21 cellular contexts compared by ENCODE assay signal in the genomic region with DNA sequence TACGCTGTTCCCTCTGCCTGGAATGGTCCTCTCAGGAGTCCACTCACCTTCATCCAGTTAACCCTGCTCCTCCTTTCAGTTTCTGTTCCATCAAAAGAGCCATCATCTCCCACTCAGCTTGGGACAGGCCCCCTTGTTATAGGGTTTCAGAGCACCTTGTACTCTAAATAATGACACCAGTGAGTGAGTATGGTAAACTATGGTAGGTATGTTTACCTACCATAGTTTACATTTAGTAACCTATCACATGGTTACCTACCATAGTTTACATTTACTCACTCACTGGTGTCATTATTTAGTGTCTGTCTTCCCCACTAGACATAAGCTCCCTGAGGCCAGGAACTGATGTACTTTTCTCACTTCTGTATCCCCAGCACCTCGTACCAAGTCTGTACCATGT.
A peak's percentile ranks its signal among the peaks of the same experiment; 100 is the strongest.
DNase-seq lines count a peak whose midpoint lies in the region; ATAC-seq and TF ChIP-seq lines count a peak whose summit lies in the region.
"Had no signal": no experiment of that assay in that cellular context is flagged by ENCODE, and none has a peak within 500 bp of the region (broad histone marks: within the 10 kb centered on the region; RNA-seq: fewer than 3 reads in every experiment).

No MANE protein-coding gene starts in this region.

- no peak overlapping the region for H3K18ac ChIP-seq in H9 (ENCODE audit: insufficient read length, low read depth, low read length)

- H3K23me2 ChIP-seq in H9 (ENCODE audit: insufficient read length, low read depth, low read length, poor library complexity, severe bottlenecking) = no peaks in the 10 kb centered on the region

- no peak overlapping the region for H3K4ac ChIP-seq in H9 (ENCODE audit: low read depth, low read length)

- H2AK5ac ChIP-seq in H9 (ENCODE audit: insufficient read length, low read length) = no peak overlapping the region

- H3K4me1 Mint-ChIP-seq in H9 = peaks cover 54 to 66% of the 10 kb centered on the region in 2 experiments
- H3K4me1 Mint-ChIP-seq: CD8-positive, alpha-beta memory T cell had no signal

- no peak overlapping the region for H2BK120ac ChIP-seq in H9 (ENCODE audit: low read depth, low read length, poor library complexity, severe bottlenecking)

- H4K20me1 ChIP-seq in H9 (ENCODE audit: control insufficient read depth, insufficient read depth, insufficient read length) = no peaks in the 10 kb centered on the region
- H4K20me1 ChIP-seq: BLaER1 had no signal

- H3K4me3 ChIP-seq in adipocyte (ENCODE audit: low read length) = peak overlapping the region; percentile 22
- no peak overlapping the region for H3K4me3 ChIP-seq in neutrophil (ENCODE audit: low read depth in 1 of 2, low read length in 1 of 2)
- H3K4me3 ChIP-seq in subcutaneous abdominal adipose tissue (ENCODE audit: low read depth in 1 of 5, low read length in 5 of 5) = no peak overlapping the region
- H3K4me3 ChIP-seq: BLaER1, GM12878, GM23248, HAP-1 had no signal

- peaks cover 20% of the 10 kb centered on the region for H3K4me1 ChIP-seq in H9 (ENCODE audit: insufficient read depth, low read length)
- H3K4me1 ChIP-seq in adipocyte (ENCODE audit: control insufficient read depth, insufficient read depth, low read length) = peaks cover 47% of the 10 kb centered on the region
- peaks cover 84 to 87% of the 10 kb centered on the region in 2 experiments for H3K4me1 ChIP-seq in neutrophil (ENCODE audit: control insufficient read depth in 1 of 2, insufficient read depth in 1 of 2, low read depth in 1 of 2, low read length in 1 of 2)
- peaks cover 2 to 32% (median 31%) of the 10 kb centered on the region in 5 donors for H3K4me1 ChIP-seq in subcutaneous abdominal adipose tissue (ENCODE audit: control insufficient read depth in 5 of 5, insufficient read depth in 5 of 5, low read length in 5 of 5)
- H3K4me1 ChIP-seq: HAP-1 had no signal

- no peak overlapping the region for H3K23ac ChIP-seq in H9 (ENCODE audit: insufficient read length, low read depth, low read length)

- H2AFZ ChIP-seq in H9 (ENCODE audit: low read length) = no peak overlapping the region
- H2AFZ ChIP-seq: GM23248 had no signal

- no peaks in the 10 kb centered on the region; a peak in 1 of 5 replicates for H3K9me3 Mint-ChIP-seq in H9
- H3K9me3 Mint-ChIP-seq: CD4-positive, alpha-beta T cell; CD8-positive, alpha-beta memory T cell had no signal

- H4K91ac ChIP-seq in H9 (ENCODE audit: insufficient read length, low read depth, low read length) = no peak overlapping the region

- no peaks in the 10 kb centered on the region for H3K9me3 ChIP-seq in H9 (ENCODE audit: control insufficient read depth, low read depth, low read length)
- no peaks in the 10 kb centered on the region for H3K9me3 ChIP-seq in adipocyte (ENCODE audit: control insufficient read depth, low read length)
- H3K9me3 ChIP-seq in neutrophil = no peaks in the 10 kb centered on the region
- H3K9me3 ChIP-seq in subcutaneous abdominal adipose tissue (ENCODE audit: control insufficient read depth in 5 of 5, low read length in 5 of 5) = no peaks in the 10 kb centered on the region
- H3K9me3 ChIP-seq: BLaER1, HAP-1 had no signal

- H2BK20ac ChIP-seq in H9 (ENCODE audit: low read depth, low read length, poor library complexity, severe bottlenecking) = no peak overlapping the region

- H4K5ac ChIP-seq in H9 (ENCODE audit: insufficient read length, low read depth, low read length) = no peak overlapping the region

- H3K9ac ChIP-seq in H9 (ENCODE audit: extremely low read depth, insufficient read length, low read length) (no peak overlapping the region), adipocyte (ENCODE audit: low read length) (no peak overlapping the region), subcutaneous abdominal adipose tissue (ENCODE audit: low read length in 5 of 5) (no peak overlapping the region)
- H3K9ac ChIP-seq: BLaER1, GM23248 had no signal

- WGBS in H9 (ENCODE audit: extremely low coverage, insufficient read length, low lambda C conversion rate) = no CpG with 5 or more reads among the region's 2 CpGs

- ATAC-seq in GM21576 (IDR thresholded peaks at IDR 0.05; ENCODE audit: unreplicated experiment) (no peak), GM21381 (IDR thresholded peaks at IDR 0.05; ENCODE audit: unreplicated experiment) (no peak), HG03469 (IDR thresholded peaks at IDR 0.05; ENCODE audit: unreplicated experiment) (no peak)
- ATAC-seq: GM12878 had no signal

- H3T11ph ChIP-seq in H9 (ENCODE audit: low read length) = no peak overlapping the region

- no peak overlapping the region for H4K8ac ChIP-seq in H9 (replicated peaks; ENCODE audit: insufficient read length, low read depth, low read length)

- H3K27ac ChIP-seq in H9 (ENCODE audit: insufficient read length, low read depth, low read length) = no peak overlapping the region
- peak overlapping the region; percentile 70 for H3K27ac ChIP-seq in neutrophil
- peak overlapping the region; percentile 68 for H3K27ac ChIP-seq in subcutaneous abdominal adipose tissue (ENCODE audit: low read depth, low read length)
- H3K27ac ChIP-seq: BLaER1, C4-2B, GM23248 had no signal

- H3K27me3 Mint-ChIP-seq in H9 (ENCODE audit: low read depth) = peaks cover 3% of the 10 kb centered on the region; the same call in 1 of the 2 replicates
- H3K27me3 Mint-ChIP-seq: B cell; CD4-positive, alpha-beta T cell had no signal

- DNase-seq in H9 (no peak), adipocyte (ENCODE audit: low read depth) (no peak), GM19240 (ENCODE audit: insufficient read length, low spot score) (no peak)
- DNase-seq: CD4-positive, alpha-beta T cell; CD8-positive, alpha-beta memory T cell; DMS 273 treated with DMSO at 0.1 percent for 48 hours; DMS79; EL; GDM1; HFFc6 had no signal

- no peak overlapping the region for H3K14ac ChIP-seq in H9 (ENCODE audit: insufficient read depth, low read length)

- H3K36me3 ChIP-seq in adipocyte (ENCODE audit: control insufficient read depth, insufficient read depth, low read length, severe bottlenecking) = no peaks in the 10 kb centered on the region
- H3K36me3 ChIP-seq in neutrophil = no peaks in the 10 kb centered on the region
- no peaks in the 10 kb centered on the region for H3K36me3 ChIP-seq in subcutaneous abdominal adipose tissue (ENCODE audit: control insufficient read depth in 5 of 5, insufficient read depth in 5 of 5, low read length in 5 of 5)
- H3K36me3 ChIP-seq: BLaER1, HAP-1 had no signal

- H3K4me2 ChIP-seq in H9 (ENCODE audit: insufficient read depth, insufficient read length, low read length) = no peak overlapping the region
- H3K4me2 ChIP-seq: BLaER1 had no signal

- H3K56ac ChIP-seq in H9 (ENCODE audit: insufficient read length, low read depth, low read length) = no peak overlapping the region

- H3K27me3 ChIP-seq in H9 (ENCODE audit: insufficient read depth, low read length) = no peaks in the 10 kb centered on the region
- no peaks in the 10 kb centered on the region for H3K27me3 ChIP-seq in adipocyte (replicated peaks; ENCODE audit: control insufficient read depth, insufficient read depth, low read length)
- no peaks in the 10 kb centered on the region for H3K27me3 ChIP-seq in neutrophil
- no peaks in the 10 kb centered on the region for H3K27me3 ChIP-seq in subcutaneous abdominal adipose tissue (ENCODE audit: control insufficient read depth in 5 of 5, insufficient read depth in 4 of 5, low read length in 5 of 5)
- H3K27me3 ChIP-seq: BLaER1 had no signal

- no peaks in the 10 kb centered on the region for H3K36me3 Mint-ChIP-seq in H9 (ENCODE audit: insufficient read depth in 1 of 3, low read depth in 3 of 3)
- H3K36me3 Mint-ChIP-seq: CD8-positive, alpha-beta memory T cell had no signal

- H2BK15ac ChIP-seq in H9 (ENCODE audit: low read depth, low read length) = no peak overlapping the region

- H3K27ac Mint-ChIP-seq in H9 = peak overlapping the region in 2 of 3 experiments; percentile 51 to 73; a peak in 3 of 7 replicates
- H3K27ac Mint-ChIP-seq: B cell; CD4-positive, alpha-beta T cell; CD8-positive, alpha-beta memory T cell; HFFc6 had no signal

- H2BK12ac ChIP-seq in H9 (ENCODE audit: insufficient read length, low read depth, low read length) = no peak overlapping the region

- H3K4me3 Mint-ChIP-seq in H9 = no peak overlapping the region
- H3K4me3 Mint-ChIP-seq: B cell; CD4-positive, alpha-beta T cell; CD8-positive, alpha-beta memory T cell; HFFc6 had no signal

- no peak for TF ChIP-seq CTCF in H9 (conservative IDR thresholded peaks at IDR 0.05)
- no peak for TF ChIP-seq CTCF in neutrophil (IDR thresholded peaks at IDR 0.05)

- H2BK5ac ChIP-seq in H9 (ENCODE audit: insufficient read length, low read length) = no peak overlapping the region

- no peaks in the 10 kb centered on the region for H3K79me2 ChIP-seq in H9 (ENCODE audit: insufficient read depth, low read length)

- no peaks in the 10 kb centered on the region for H3K79me1 ChIP-seq in H9 (ENCODE audit: insufficient read depth, low read depth, low read length, poor library complexity, severe bottlenecking)
